ENCODE assay signal across 3 cellular contexts in genomic region chr20:47238780-47239769, GRCh38.
A peak's percentile ranks its signal among the peaks of the same experiment; 100 is the strongest.
TF ChIP-seq lines count a peak whose summit lies in the region.

No MANE protein-coding gene starts in this region.

TF ChIP-seq in HepG2, 621 proteins besides CTCF, POLR2A, EP300 and RAD21 (continues in another document):
- TF ChIP-seq KAT8 (CRISPR knock-in tag; IDR thresholded peaks at IDR 0.05) (no peak), ZNF891 (CRISPR knock-in tag; IDR thresholded peaks at IDR 0.05) (0 out of 2 replicates have a peak, but pooled peaks have one; percentile 25), NR2F1 (CRISPR knock-in tag; IDR thresholded peaks at IDR 0.05) (no peak), ZNF550 (CRISPR knock-in tag; IDR thresholded peaks at IDR 0.05; ENCODE audit: borderline replicate concordance) (no peak), PPARG (CRISPR knock-in tag; conservative IDR thresholded peaks at IDR 0.05) (no peak), ZNF768 (CRISPR knock-in tag; IDR thresholded peaks at IDR 0.05) (peak; percentile 40; the same call in 1 of the 2 replicates), HBP1 (CRISPR knock-in tag; IDR thresholded peaks at IDR 0.05; ENCODE audit: low read depth) (no peak), UBTF (CRISPR knock-in tag; IDR thresholded peaks at IDR 0.05) (no peak), LCORL (IDR thresholded peaks at IDR 0.05) (no peak), LCORL (CRISPR knock-in tag; IDR thresholded peaks at IDR 0.05) (no peak), MAFK (conservative IDR thresholded peaks at IDR 0.05 in 1 of 2, IDR thresholded peaks at IDR 0.05 in 1 of 2; ENCODE audit: low read length in 2 of 2) (0 out of 4 replicates have a peak, but pooled peaks of 1 of the 2 experiments have one; percentile 12), IRF9 (CRISPR knock-in tag; IDR thresholded peaks at IDR 0.05; ENCODE audit: borderline replicate concordance) (0 out of 2 replicates have a peak, but pooled peaks have one; percentile 41), MTA1 (CRISPR knock-in tag; IDR thresholded peaks at IDR 0.05; ENCODE audit: borderline replicate concordance) (peak; percentile 53; the same call in 1 of the 2 replicates), ZNF772 (CRISPR knock-in tag; IDR thresholded peaks at IDR 0.05) (no peak), ZNF569 (CRISPR knock-in tag; IDR thresholded peaks at IDR 0.05; ENCODE audit: borderline replicate concordance) (no peak), GZF1 (CRISPR knock-in tag; IDR thresholded peaks at IDR 0.05) (no peak), ZNF678 (CRISPR knock-in tag; IDR thresholded peaks at IDR 0.05) (0 out of 2 replicates have a peak, but pooled peaks have one; percentile 33), AGO1 (IDR thresholded peaks at IDR 0.05; ENCODE audit: low read depth, low read length, poor library complexity, severe bottlenecking) (peak; percentile 59), POLR2G (IDR thresholded peaks at IDR 0.05; ENCODE audit: low read depth, low read length) (peak; percentile 54; the same call in 1 of the 2 replicates), EEA1 (CRISPR knock-in tag; IDR thresholded peaks at IDR 0.05; ENCODE audit: borderline replicate concordance) (no peak)

TF ChIP-seq in WTC11, 78 proteins besides CTCF, POLR2A, EP300 and RAD21:
- TF ChIP-seq JAZF1 (CRISPR knock-in tag; IDR thresholded peaks at IDR 0.05) (no peak), MXD4 (CRISPR knock-in tag; IDR thresholded peaks at IDR 0.05; ENCODE audit: borderline replicate concordance) (no peak), SP1 (CRISPR knock-in tag; conservative IDR thresholded peaks at IDR 0.05) (no peak), ARID4B (CRISPR knock-in tag; IDR thresholded peaks at IDR 0.05; ENCODE audit: borderline replicate concordance) (no peak)
- TF ChIP-seq, protein P1, sequence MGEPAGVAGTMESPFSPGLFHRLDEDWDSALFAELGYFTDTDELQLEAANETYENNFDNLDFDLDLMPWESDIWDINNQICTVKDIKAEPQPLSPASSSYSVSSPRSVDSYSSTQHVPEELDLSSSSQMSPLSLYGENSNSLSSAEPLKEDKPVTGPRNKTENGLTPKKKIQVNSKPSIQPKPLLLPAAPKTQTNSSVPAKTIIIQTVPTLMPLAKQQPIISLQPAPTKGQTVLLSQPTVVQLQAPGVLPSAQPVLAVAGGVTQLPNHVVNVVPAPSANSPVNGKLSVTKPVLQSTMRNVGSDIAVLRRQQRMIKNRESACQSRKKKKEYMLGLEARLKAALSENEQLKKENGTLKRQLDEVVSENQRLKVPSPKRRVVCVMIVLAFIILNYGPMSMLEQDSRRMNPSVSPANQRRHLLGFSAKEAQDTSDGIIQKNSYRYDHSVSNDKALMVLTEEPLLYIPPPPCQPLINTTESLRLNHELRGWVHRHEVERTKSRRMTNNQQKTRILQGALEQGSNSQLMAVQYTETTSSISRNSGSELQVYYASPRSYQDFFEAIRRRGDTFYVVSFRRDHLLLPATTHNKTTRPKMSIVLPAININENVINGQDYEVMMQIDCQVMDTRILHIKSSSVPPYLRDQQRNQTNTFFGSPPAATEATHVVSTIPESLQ (CRISPR knock-in tag; IDR thresholded peaks at IDR 0.05), result no peak

TF ChIP-seq in endothelial cell of umbilical vein, 7 proteins besides CTCF, POLR2A, EP300 and RAD21:
- no peak for TF ChIP-seq MYC (IDR thresholded peaks at IDR 0.05; ENCODE audit: low read depth, low read length)
- no peak for TF ChIP-seq MAX (IDR thresholded peaks at IDR 0.05; ENCODE audit: insufficient read depth, insufficient read length)
- no peak for TF ChIP-seq EZH2 (IDR thresholded peaks at IDR 0.05; ENCODE audit: borderline replicate concordance, low read depth, low read length, severe bottlenecking)
- TF ChIP-seq JUN (IDR thresholded peaks at IDR 0.05; ENCODE audit: borderline replicate concordance, insufficient read depth, insufficient read length, low read depth), result no peak
- TF ChIP-seq FOS (IDR thresholded peaks at IDR 0.05; ENCODE audit: borderline replicate concordance, insufficient read depth, low read length), result no peak
- no peak for TF ChIP-seq POLR2AphosphoS5 (IDR thresholded peaks at IDR 0.05; ENCODE audit: insufficient read depth, low read depth, low read length)
